22 cellular contexts compared by ENCODE assay signal in genomic region chr11:103406357-103406756, GRCh38.
"Had no signal": no experiment of that assay in that cellular context is flagged by ENCODE, and none has a peak within 500 bp of the region (broad histone marks: within the 10 kb centered on the region; RNA-seq: fewer than 3 reads in every experiment).

No MANE protein-coding gene starts in this region.

- H3K27ac ChIP-seq: HL-60, KMS-11, Peyer's patch, SJCRH30 had no signal

- ATAC-seq: K562, PC-3, Right ventricle myocardium inferior, SK-N-SH treated with all-trans-retinoic acid at 6 μM for 48 hours had no signal

- H3K4me1 ChIP-seq: Peyer's patch, SJCRH30 had no signal

- H3K36me3 ChIP-seq: Peyer's patch, SJCRH30 had no signal

- H3K4me3 ChIP-seq: K562, Peyer's patch, SJCRH30 had no signal

- DNase-seq: Kasumi-1, MM.1S, NCI-H1092 treated with DMSO at 0.1 percent for 48 hours, NCI-H1417, NCI-H1436 treated with DMSO at 0.1 percent for 48 hours, NCI-H1694, NCI-H187 treated with DMSO at 0.1 percent for 48 hours, NCI-H2029 treated with DMSO at 0.1 percent for 48 hours, NCI-H2171 treated with DMSO at 0.1 percent for 48 hours, NCI-H345, NCI-H446 treated with DMSO at 0.1 percent for 48 hours, NCI-H510A treated with DMSO at 0.1 percent for 48 hours, NCI-H526 treated with DMSO at 0.1 percent for 48 hours, PC-3, Peyer's patch, SHP77 treated with DMSO at 0.1 percent for 48 hours, SJCRH30 had no signal

- H3K9me3 ChIP-seq: Peyer's patch, SJCRH30 had no signal

- H3K27me3 ChIP-seq: Peyer's patch, SJCRH30 had no signal
